ENCODE assay signal across 8 cellular contexts in the genomic region with DNA sequence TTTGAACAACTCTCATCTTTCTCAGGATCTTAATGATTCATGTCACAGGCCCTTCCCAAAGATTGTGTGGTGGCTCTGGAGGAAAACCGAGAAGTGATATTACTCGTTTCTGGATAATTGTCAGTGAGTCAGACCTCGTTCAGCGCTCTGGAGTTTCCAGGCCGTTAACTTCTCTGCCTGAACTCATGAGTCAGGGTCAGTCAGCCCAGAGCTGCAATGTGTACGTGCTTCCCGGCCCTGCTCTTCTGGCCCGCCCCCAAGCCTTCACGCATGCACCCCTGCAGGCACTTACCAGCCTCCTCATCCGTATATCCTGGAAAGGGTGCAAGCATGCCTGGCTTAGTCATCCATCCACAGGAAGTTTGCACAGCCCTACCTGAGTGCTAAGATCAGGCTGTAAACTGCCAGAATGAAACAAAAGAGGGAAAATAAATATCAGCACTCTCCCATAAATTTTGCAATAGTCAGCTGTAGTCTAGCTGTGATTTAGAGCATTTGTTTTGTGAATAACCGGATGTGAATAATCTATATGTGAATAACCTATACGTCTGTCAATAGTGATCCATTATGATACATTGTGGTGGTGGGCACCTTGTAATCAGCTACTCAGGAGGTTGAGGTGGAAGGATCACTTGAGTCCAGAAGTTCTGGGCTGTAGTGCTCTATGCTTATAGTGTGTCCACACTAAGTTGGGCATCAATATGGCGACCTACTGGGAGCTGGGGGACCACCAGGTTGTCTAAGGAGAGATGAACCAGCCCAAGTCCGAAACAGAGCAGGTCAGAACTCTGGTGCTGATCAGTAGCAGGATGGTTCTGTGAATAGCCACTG. TPM values are rescaled to one million over a fixed set of nuclear protein-coding genes. Genes with fewer than 3 reads are reported as not detected.
DNase-seq lines count a peak whose midpoint lies in the region; ATAC-seq and TF ChIP-seq lines count a peak whose summit lies in the region.

No MANE protein-coding gene starts in this region.

- H3K4me3 Mint-ChIP-seq in stimulated activated effector memory CD8-positive, alpha-beta T cell treated with anti-CD3 and anti-CD28 coated beads, Interleukin-12 subunit alpha, Interleukin-12 subunit beta, amount 100 ng/mL, for 72 hours = peak overlapping the region; percentile 4
- no peak overlapping the region for H3K4me3 Mint-ChIP-seq in naive thymus-derived CD8-positive, alpha-beta T cell

- no peaks in the 10 kb centered on the region for H3K36me3 Mint-ChIP-seq in stimulated activated effector memory CD8-positive, alpha-beta T cell treated with anti-CD3 and anti-CD28 coated beads, Interleukin-12 subunit alpha, Interleukin-12 subunit beta, amount 100 ng/mL, for 72 hours
- H3K36me3 Mint-ChIP-seq in naive thymus-derived CD8-positive, alpha-beta T cell = no peaks in the 10 kb centered on the region

- H3K27me3 Mint-ChIP-seq in naive thymus-derived CD8-positive, alpha-beta T cell = peaks cover 0 to 6% (median 2%) of the 10 kb centered on the region in 5 donors

- H3K4me1 Mint-ChIP-seq in stimulated activated effector memory CD8-positive, alpha-beta T cell treated with anti-CD3 and anti-CD28 coated beads, Interleukin-12 subunit alpha, Interleukin-12 subunit beta, amount 100 ng/mL, for 72 hours = peaks cover 28% of the 10 kb centered on the region
- peaks cover 0 to 24% (median 3%) of the 10 kb centered on the region in 4 donors for H3K4me1 Mint-ChIP-seq in naive thymus-derived CD8-positive, alpha-beta T cell

- H3K4me3 ChIP-seq in HEK293 (ENCODE audit: low read depth, low read length) (no peak overlapping the region), left lung (no peak overlapping the region)

- no peaks in the 10 kb centered on the region for H3K27me3 ChIP-seq in left lung

- H3K27ac Mint-ChIP-seq in stimulated activated effector memory CD8-positive, alpha-beta T cell treated with anti-CD3 and anti-CD28 coated beads, Interleukin-12 subunit alpha, Interleukin-12 subunit beta, amount 100 ng/mL, for 72 hours = peak overlapping the region; percentile 11
- no peak overlapping the region for H3K27ac Mint-ChIP-seq in naive thymus-derived CD8-positive, alpha-beta T cell

- POLR2A ChIA-PET in HEK293 (lab: Yijun Ruan, JAX) = interaction anchor here (1.0 to 1.4 kb wide), 3 partner anchors 36 to 68 kb away, joined by 3 to 6 read pairs (median 6); partner anchors contain the start of genes CIB1, GDPGP1 and SEMA4B
- POLR2A ChIA-PET in naive thymus-derived CD8-positive, alpha-beta T cell (lab: Charles Lee) = interaction anchor here (0.6 kb wide), 1 partner anchor 16 kb away, joined by 4 read pairs; no protein-coding TSS in a partner anchor

- H3K9me3 Mint-ChIP-seq in stimulated activated effector memory CD8-positive, alpha-beta T cell treated with anti-CD3 and anti-CD28 coated beads, Interleukin-12 subunit alpha, Interleukin-12 subunit beta, amount 100 ng/mL, for 72 hours = no peaks in the 10 kb centered on the region
- H3K9me3 Mint-ChIP-seq in naive thymus-derived CD8-positive, alpha-beta T cell = no peaks in the 10 kb centered on the region

- H3K4me1 ChIP-seq in HEK293 (ENCODE audit: control insufficient read depth, insufficient read depth, low read length) (no peaks in the 10 kb centered on the region), left lung (peaks cover 0 to 45% of the 10 kb centered on the region in 2 donors)

- DNase-seq in DMS153 treated with DMSO at 0.1 percent for 48 hours (lab: John Stamatoyannopoulos, UW; ENCODE audit: unreplicated experiment) = peak; percentile 60
- peak; percentile 93 for DNase-seq in NCI-H69 (lab: John Stamatoyannopoulos, UW)
- peak; percentile 93 for DNase-seq in astrocyte of the hippocampus (ENCODE audit: low read depth, low spot score)
- peak; percentile 91 to 92 for DNase-seq in left lung
- DNase-seq in stimulated activated effector memory CD8-positive, alpha-beta T cell treated with anti-CD3 and anti-CD28 coated beads, Interleukin-12 subunit alpha, Interleukin-12 subunit beta, amount 100 ng/mL, for 72 hours (ENCODE audit: low spot score in 2 of 2) = peak in 1 of 2 donors; percentile 54
- no peak for DNase-seq in NCI-H524 treated with DMSO at 0.1 percent for 48 hours (lab: John Stamatoyannopoulos, UW)
- DNase-seq in naive thymus-derived CD8-positive, alpha-beta T cell = no peak

- ATAC-seq in left lung = peak; percentile 95
- ATAC-seq in stimulated activated effector memory CD8-positive, alpha-beta T cell treated with anti-CD3 and anti-CD28 coated beads, Interleukin-12 subunit alpha, Interleukin-12 subunit beta, amount 100 ng/mL, for 72 hours = peak; percentile 96
- no peak for ATAC-seq in naive thymus-derived CD8-positive, alpha-beta T cell

- H3K9me3 ChIP-seq in HEK293 (ENCODE audit: control insufficient read depth, insufficient read depth, low read depth, low read length) (no peaks in the 10 kb centered on the region), left lung (no peaks in the 10 kb centered on the region)

- CTCF ChIA-PET in HEK293 (lab: Yijun Ruan, JAX) = interaction anchor here (0.6 to 1.7 kb wide), 7 partner anchors 23 to 770 kb away, joined by 3 to 6 read pairs (median 4); no protein-coding TSS in a partner anchor

- H3K36me3 ChIP-seq in HEK293 (ENCODE audit: control insufficient read depth in 2 of 2, insufficient read depth in 1 of 2, low read length in 2 of 2) (no peaks in the 10 kb centered on the region), left lung (no peaks in the 10 kb centered on the region)

- intact Hi-C loops in left lung (cut with DNase I) = no loop called here

- H3K27ac ChIP-seq in HEK293 (ENCODE audit: extremely low read depth, low read depth, low read length) = peak overlapping the region; percentile 24; the same call in 1 of the 2 replicates
- H3K27ac ChIP-seq in left lung = peak overlapping the region; percentile 73 to 87

- no peak for TF ChIP-seq CTCF in HEK293 (tag by site-specific recombination; IDR thresholded peaks at IDR 0.05)
- no peak for TF ChIP-seq CTCF in left lung (IDR thresholded peaks at IDR 0.05)

TF ChIP-seq in HEK293, 187 proteins besides CTCF, POLR2A, EP300 and RAD21 (continues in another document):
- peak; percentile 48; the same call in 1 of the 2 replicates for TF ChIP-seq ZNF184 (tag by site-specific recombination; IDR thresholded peaks at IDR 0.05)
- peak; percentile 97 for TF ChIP-seq ZBTB44 (tag by site-specific recombination; IDR thresholded peaks at IDR 0.05)
- TF ChIP-seq ZBTB21 (tag by site-specific recombination; IDR thresholded peaks at IDR 0.05) = peak; percentile 44; the same call in 1 of the 2 replicates
- peak; percentile 99 for TF ChIP-seq ZNF600 (tag by site-specific recombination; IDR thresholded peaks at IDR 0.05)
- no peak for TF ChIP-seq ZSCAN23 (tag by site-specific recombination; IDR thresholded peaks at IDR 0.05)
- no peak for TF ChIP-seq ZFP3 (tag by site-specific recombination; IDR thresholded peaks at IDR 0.05; ENCODE audit: low read depth)
- TF ChIP-seq SP7 (tag by site-specific recombination; IDR thresholded peaks at IDR 0.05) = peak; percentile 94
- 0 out of 2 replicates have a peak, but pooled peaks have one; percentile 15 for TF ChIP-seq ZNF341 (tag by site-specific recombination; IDR thresholded peaks at IDR 0.05; ENCODE audit: low read depth)
- no peak for TF ChIP-seq ZNF521 (tag by site-specific recombination; IDR thresholded peaks at IDR 0.05)
- TF ChIP-seq ZNF335 (tag by site-specific recombination; conservative IDR thresholded peaks at IDR 0.05) = peak; percentile 91
- peak; percentile 54 for TF ChIP-seq PRDM1 (tag by site-specific recombination; IDR thresholded peaks at IDR 0.05)
- TF ChIP-seq, protein P1, sequence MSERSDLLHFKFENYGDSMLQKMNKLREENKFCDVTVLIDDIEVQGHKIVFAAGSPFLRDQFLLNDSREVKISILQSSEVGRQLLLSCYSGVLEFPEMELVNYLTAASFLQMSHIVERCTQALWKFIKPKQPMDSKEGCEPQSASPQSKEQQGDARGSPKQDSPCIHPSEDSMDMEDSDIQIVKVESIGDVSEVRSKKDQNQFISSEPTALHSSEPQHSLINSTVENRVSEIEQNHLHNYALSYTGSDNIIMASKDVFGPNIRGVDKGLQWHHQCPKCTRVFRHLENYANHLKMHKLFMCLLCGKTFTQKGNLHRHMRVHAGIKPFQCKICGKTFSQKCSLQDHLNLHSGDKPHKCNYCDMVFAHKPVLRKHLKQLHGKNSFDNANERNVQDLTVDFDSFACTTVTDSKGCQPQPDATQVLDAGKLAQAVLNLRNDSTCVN (tag by site-specific recombination; optimal IDR thresholded peaks at IDR 0.05) = peak; percentile 24
- peak; percentile 42 for TF ChIP-seq SP2 (tag by site-specific recombination; IDR thresholded peaks at IDR 0.05)
- TF ChIP-seq ZFP41 (tag by site-specific recombination; IDR thresholded peaks at IDR 0.05; ENCODE audit: borderline replicate concordance) = no peak
- peak; percentile 56 for TF ChIP-seq IKZF3 (tag by site-specific recombination; IDR thresholded peaks at IDR 0.05)

RNA-seq across cellular contexts. Expression of gene SEMA4B, which starts 35.3 kb away (rescaled TPM):
- 10 to 100 TPM; 41.3 to 66.7 TPM for total RNA-seq in left lung
- total RNA-seq in naive thymus-derived CD8-positive, alpha-beta T cell = 10 to 100 TPM; 19.8 to 25.1 TPM
- polyA plus RNA-seq in naive thymus-derived CD8-positive, alpha-beta T cell = 1 to 10 TPM; 4.1 to 6.8 (median 5.0) TPM

Comparison
In these comparisons a context has a peak if more than half of its experiments do, and no peak if none do; other contexts are left out.
1. DNase-seq: peak in DMS153 treated with DMSO at 0.1 percent for 48 hours (single experiment), NCI-H69 (single experiment), astrocyte of the hippocampus (single experiment) and left lung (2 of 2); none in NCI-H524 treated with DMSO at 0.1 percent for 48 hours (single experiment) and naive thymus-derived CD8-positive, alpha-beta T cell (0 of 10).
2. ATAC-seq: peak in left lung (single experiment) and stimulated activated effector memory CD8-positive, alpha-beta T cell treated with anti-CD3 and anti-CD28 coated beads, Interleukin-12 subunit alpha, Interleukin-12 subunit beta, amount 100 ng/mL, for 72 hours (single experiment); none in naive thymus-derived CD8-positive, alpha-beta T cell (0 of 2).